In genomic region chrX:20038966-20039365, GRCh38 we compare ENCODE assay signal across 27 cellular contexts.
"Had no signal": no experiment of that assay in that cellular context is flagged by ENCODE, and none has a peak within 500 bp of the region (broad histone marks: within the 10 kb centered on the region; RNA-seq: fewer than 3 reads in every experiment).

No MANE protein-coding gene starts in this region.

- H3K27me3 ChIP-seq: esophagus squamous epithelium, gastrocnemius medialis, left lung had no signal

- H3K36me3 Mint-ChIP-seq: memory B cell had no signal

- DNase-seq: dermis blood vessel endothelial cell; dorsolateral prefrontal cortex; effector CD4-positive, alpha-beta T cell; effector memory CD4-positive, alpha-beta T cell; erythroblast; esophagus squamous epithelium; foreskin fibroblast; foreskin melanocyte; gastrocnemius medialis; glutamatergic neuron; head of caudate nucleus; heart right ventricle; hippocampal formation; left cardiac atrium; left lung; left ventricle myocardium superior; lower lobe of right lung; mesendoderm; midbrain had no signal

- H3K4me1 ChIP-seq: esophagus squamous epithelium, gastrocnemius medialis, heart right ventricle, left lung, lower lobe of right lung had no signal

- H3K36me3 ChIP-seq: esophagus squamous epithelium, gastrocnemius medialis, heart right ventricle, left lung, lower lobe of right lung had no signal

- H3K4me3 Mint-ChIP-seq: memory B cell had no signal

- H3K9me3 Mint-ChIP-seq: memory B cell had no signal

- H3K27ac Mint-ChIP-seq: memory B cell had no signal

- H3K4me3 ChIP-seq: coronary artery, dorsolateral prefrontal cortex, esophagus squamous epithelium, gastrocnemius medialis, heart right ventricle, left lung, lower lobe of right lung had no signal

- H3K9me3 ChIP-seq: esophagus squamous epithelium, gastrocnemius medialis, heart right ventricle, left lung, lower lobe of right lung had no signal

- H3K27ac ChIP-seq: coronary artery, dorsolateral prefrontal cortex, epithelial cell of prostate, esophagus squamous epithelium, gastrocnemius medialis, heart right ventricle, left lung, lower lobe of right lung had no signal

- FAIRE-seq: colon, endothelial cell of umbilical vein, islet of Langerhans, keratinocyte had no signal

- ATAC-seq: esophagus mucosa, gastrocnemius medialis, heart right ventricle, left cardiac atrium, left lung, left ventricle myocardium superior, lower lobe of right lung had no signal
